ENCODE assay signal across 11 cellular contexts in the genomic region with DNA sequence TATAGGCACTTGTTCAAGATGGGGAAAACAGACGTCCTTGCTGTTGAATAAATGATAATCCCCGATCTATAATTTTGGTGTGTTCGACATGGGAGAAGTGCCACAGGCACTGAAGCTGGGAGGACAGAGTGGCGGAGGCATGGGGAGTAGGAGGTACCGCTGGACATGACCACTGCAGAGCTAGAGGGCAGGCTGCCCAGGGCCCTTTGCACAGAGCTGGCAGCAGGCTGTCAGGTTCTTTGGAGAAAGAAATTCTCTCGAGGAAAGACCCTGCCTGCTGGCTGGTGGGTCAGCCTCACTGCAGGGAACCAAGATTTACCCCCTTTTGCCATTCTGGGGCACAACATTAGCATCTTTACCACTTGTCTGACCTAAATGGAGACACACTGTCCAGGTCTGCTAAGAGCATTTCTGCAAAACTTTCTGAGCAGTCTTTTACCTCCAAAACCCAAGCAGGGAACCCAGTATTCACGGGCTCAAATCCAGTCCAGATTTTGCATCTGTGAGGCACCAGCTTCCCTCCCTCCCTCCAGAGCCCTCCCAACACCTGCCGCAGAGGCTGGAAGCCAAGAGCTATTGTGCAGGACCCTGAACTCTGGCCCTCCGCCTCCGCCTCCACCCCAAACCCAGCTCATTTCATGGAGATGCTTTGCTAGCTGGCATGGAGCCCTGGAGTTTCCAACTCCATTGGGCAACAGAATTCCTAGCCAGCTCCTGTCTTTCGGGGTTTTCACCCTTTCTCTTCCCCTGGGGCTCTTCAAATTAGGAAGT.
DNase-seq lines count a peak whose midpoint lies in the region; ATAC-seq and TF ChIP-seq lines count a peak whose summit lies in the region.
"Had no signal": no experiment of that assay in that cellular context is flagged by ENCODE, and none has a peak within 500 bp of the region (broad histone marks: within the 10 kb centered on the region; RNA-seq: fewer than 3 reads in every experiment).

No MANE protein-coding gene starts in this region.

- H3K4me1 ChIP-seq in left ventricle myocardium inferior (peaks cover 56% of the 10 kb centered on the region), left lung (no peaks in the 10 kb centered on the region), OCI-LY7 (ENCODE audit: insufficient read depth, low read length, poor library complexity, severe bottlenecking) (no peaks in the 10 kb centered on the region)

- DNase-seq in Right ventricle myocardium superior, result peak; percentile 59
- no peak for DNase-seq in left ventricle myocardium inferior
- peak; percentile 40 for DNase-seq in amniotic epithelial cell (ENCODE audit: low read depth)
- DNase-seq in left lung, result no peak
- DNase-seq in OCI-LY7 (ENCODE audit: low spot score), result no peak
- no peak for DNase-seq in NOMO-1 (lab: John Stamatoyannopoulos, UW; ENCODE audit: unreplicated experiment in 2 of 2)
- DNase-seq: esophagus squamous epithelium had no signal

- H3K27me3 ChIP-seq in left ventricle myocardium inferior (ENCODE audit: low read depth) (no peaks in the 10 kb centered on the region), left lung (no peaks in the 10 kb centered on the region)
- H3K27me3 ChIP-seq: esophagus squamous epithelium had no signal

- no peak for TF ChIP-seq CTCF in left ventricle myocardium inferior (IDR thresholded peaks at IDR 0.05; ENCODE audit: borderline replicate concordance)
- no peak for TF ChIP-seq CTCF in left lung (IDR thresholded peaks at IDR 0.05)
- TF ChIP-seq CTCF in OCI-LY7 (conservative IDR thresholded peaks at IDR 0.05; ENCODE audit: low read length), result no peak

- CTCF ChIA-PET in OCI-LY7 (lab: Charles Lee; ENCODE audit: unreplicated experiment), result no interaction called here

- no peak overlapping the region for H3K4me2 ChIP-seq in OCI-LY7 (ENCODE audit: low read length)

- no peaks in the 10 kb centered on the region for H4K20me1 ChIP-seq in OCI-LY7 (ENCODE audit: insufficient read depth, low read length)

- no peaks in the 10 kb centered on the region for H3K9me2 ChIP-seq in OCI-LY7 (ENCODE audit: insufficient read depth, low read length)

- H3K36me3 ChIP-seq in left ventricle myocardium inferior (peaks cover 13% of the 10 kb centered on the region), left lung (peaks cover 0 to 28% of the 10 kb centered on the region in 2 donors), OCI-LY7 (ENCODE audit: insufficient read depth, low read length) (no peaks in the 10 kb centered on the region)
- H3K36me3 ChIP-seq: HAP-1 had no signal

- H3K4me3 ChIP-seq in left ventricle myocardium inferior (no peak overlapping the region), left lung (no peak overlapping the region), OCI-LY7 (ENCODE audit: low read depth, low read length, poor library complexity, severe bottlenecking) (no peak overlapping the region)
- H3K4me3 ChIP-seq: esophagus squamous epithelium, GM12878, HAP-1 had no signal

- no peaks in the 10 kb centered on the region for H3K79me2 ChIP-seq in OCI-LY7 (ENCODE audit: insufficient read depth, low read depth, low read length)

- H3K9me3 ChIP-seq in left ventricle myocardium inferior (replicated peaks) (no peaks in the 10 kb centered on the region), left lung (no peaks in the 10 kb centered on the region), OCI-LY7 (ENCODE audit: low read length) (no peaks in the 10 kb centered on the region)
- H3K9me3 ChIP-seq: esophagus squamous epithelium, HAP-1 had no signal

- POLR2A ChIA-PET in OCI-LY7 (lab: Charles Lee), result no interaction called here

- no TSS peak for BruUV-seq in OCI-LY7 (replicated peaks; lab: Mats Ljungman, UMichigan)

- H2AFZ ChIP-seq in OCI-LY7 (ENCODE audit: low read length), result no peak overlapping the region

- no peak overlapping the region for H3K27ac ChIP-seq in left ventricle myocardium inferior (replicated peaks)
- H3K27ac ChIP-seq in left lung, result no peak overlapping the region
- H3K27ac ChIP-seq in OCI-LY7 (ENCODE audit: low read depth, low read length, poor library complexity, severe bottlenecking), result no peak overlapping the region
- H3K27ac ChIP-seq: esophagus squamous epithelium had no signal

- intact Hi-C loops in Right ventricle myocardium superior (cut with DNase I), result no loop called here
- intact Hi-C loops in left ventricle myocardium inferior (cut with micrococcal nuclease), result no loop called here
- intact Hi-C loops in left lung (cut with DNase I), result no loop called here
- intact Hi-C loops in OCI-LY7 (cut with micrococcal nuclease; ENCODE audit: unreplicated experiment), result no loop called here

- peak; percentile 73 for ATAC-seq in Right ventricle myocardium superior (ENCODE audit: poor library complexity)
- peak; percentile 9 for ATAC-seq in left lung
- ATAC-seq in HG02678 (IDR thresholded peaks at IDR 0.05; ENCODE audit: unreplicated experiment), result no peak
- no peak for ATAC-seq in GM19328 (IDR thresholded peaks at IDR 0.05; ENCODE audit: unreplicated experiment)
- ATAC-seq: GM12878 had no signal

Comparison
In these comparisons a context has a peak if more than half of its experiments do, and no peak if none do; other contexts are left out.
1. DNase-seq: peak in Right ventricle myocardium superior (single experiment) and amniotic epithelial cell (single experiment); none in left ventricle myocardium inferior (single experiment), left lung (0 of 2), OCI-LY7 (single experiment) and NOMO-1 (0 of 2).
2. ATAC-seq: peak in Right ventricle myocardium superior (single experiment) and left lung (single experiment); none in HG02678 (single experiment) and GM19328 (single experiment).